Comparison of ENCODE assay signal across 21 cellular contexts in genomic region chr1:185965870-185966269, GRCh38.
DNase-seq lines count a peak whose midpoint lies in the region; ATAC-seq and TF ChIP-seq lines count a peak whose summit lies in the region.
"Had no signal": no experiment of that assay in that cellular context is flagged by ENCODE, and none has a peak within 500 bp of the region (broad histone marks: within the 10 kb centered on the region; RNA-seq: fewer than 3 reads in every experiment).

No MANE protein-coding gene starts in this region.

- CTCF ChIA-PET in BJ (lab: Yijun Ruan, JAX): interaction anchor here (1.3 kb wide), 1 partner anchor 38 kb away, joined by 3 read pairs; no protein-coding TSS in a partner anchor
- CTCF ChIA-PET in activated CD8-positive, alpha-beta memory T cell treated with anti-CD3 and anti-CD28 coated beads, Interleukin-2, amount 10 ng/mL, durations not matched to agents 7 days and 5 days (lab: Charles Lee): no interaction called here

- no peak overlapping the region for H2BK5ac ChIP-seq in trophoblast cell (ENCODE audit: low read depth, low read length, poor library complexity)

- H3K36me3 ChIP-seq in BJ (ENCODE audit: control insufficient read depth, insufficient read depth, low read length): no peaks in the 10 kb centered on the region
- peaks cover 5% of the 10 kb centered on the region; the same call in 1 of the 2 replicates for H3K36me3 ChIP-seq in HUES6 (ENCODE audit: control insufficient read depth, insufficient read depth, low read length)
- no peaks in the 10 kb centered on the region for H3K36me3 ChIP-seq in trophoblast cell (ENCODE audit: control insufficient read depth in 1 of 2, insufficient read depth in 2 of 2, low read length in 2 of 2)
- no peaks in the 10 kb centered on the region for H3K36me3 ChIP-seq in endodermal cell (ENCODE audit: control insufficient read depth, insufficient read depth, low read length)
- H3K36me3 ChIP-seq: neural progenitor cell had no signal

- H3K4me3 ChIP-seq in BJ (ENCODE audit: low read depth, low read length) (no peak overlapping the region), HUES6 (ENCODE audit: low read depth, low read length) (no peak overlapping the region), trophoblast cell (ENCODE audit: low read depth, low read length) (no peak overlapping the region), endodermal cell (ENCODE audit: low read length) (no peak overlapping the region)
- H3K4me3 ChIP-seq: neural progenitor cell had no signal

- H2BK12ac ChIP-seq in trophoblast cell (ENCODE audit: low read length): no peak overlapping the region

- no peak overlapping the region for H3K4me3 Mint-ChIP-seq in endodermal cell
- H3K4me3 Mint-ChIP-seq in activated CD8-positive, alpha-beta memory T cell treated with anti-CD3 and anti-CD28 coated beads, Interleukin-2, amount 10 ng/mL, durations not matched to agents 7 days and 5 days: no peak overlapping the region
- H3K4me3 Mint-ChIP-seq: activated CD4-positive, alpha-beta T cell treated with anti-CD3 and anti-CD28 coated beads, Interleukin-2, amount 10 ng/mL, durations not matched to agents 7 days and 5 days; CD8-positive, alpha-beta memory T cell; central memory CD8-positive, alpha-beta T cell; neural progenitor cell had no signal

- H3K4me1 ChIP-seq in HUES6 (ENCODE audit: control insufficient read depth, insufficient read depth, low read length): peaks cover 17% of the 10 kb centered on the region; the same call in 1 of the 2 replicates
- no peaks in the 10 kb centered on the region for H3K4me1 ChIP-seq in trophoblast cell (ENCODE audit: control insufficient read depth in 1 of 2, insufficient read depth in 2 of 2, low read length in 2 of 2)
- H3K4me1 ChIP-seq in endodermal cell (ENCODE audit: control insufficient read depth, insufficient read depth, low read length): no peaks in the 10 kb centered on the region

- H3K79me1 ChIP-seq in trophoblast cell (ENCODE audit: low read length): peaks cover 10% of the 10 kb centered on the region

- peaks cover 17% of the 10 kb centered on the region for H3K4me1 Mint-ChIP-seq in endodermal cell
- H3K4me1 Mint-ChIP-seq in activated CD8-positive, alpha-beta memory T cell treated with anti-CD3 and anti-CD28 coated beads, Interleukin-2, amount 10 ng/mL, durations not matched to agents 7 days and 5 days: no peaks in the 10 kb centered on the region
- H3K4me1 Mint-ChIP-seq: activated CD4-positive, alpha-beta T cell treated with anti-CD3 and anti-CD28 coated beads, Interleukin-2, amount 10 ng/mL, durations not matched to agents 7 days and 5 days; CD8-positive, alpha-beta memory T cell; central memory CD8-positive, alpha-beta T cell had no signal

- H3K36me3 Mint-ChIP-seq in endodermal cell (ENCODE audit: low read depth): no peaks in the 10 kb centered on the region
- no peaks in the 10 kb centered on the region for H3K36me3 Mint-ChIP-seq in activated CD8-positive, alpha-beta memory T cell treated with anti-CD3 and anti-CD28 coated beads, Interleukin-2, amount 10 ng/mL, durations not matched to agents 7 days and 5 days
- H3K36me3 Mint-ChIP-seq: CD8-positive, alpha-beta memory T cell; neural progenitor cell had no signal

- no peaks in the 10 kb centered on the region for H3K27me3 Mint-ChIP-seq in endodermal cell (ENCODE audit: insufficient read depth)
- peaks cover 11% of the 10 kb centered on the region for H3K27me3 Mint-ChIP-seq in activated CD8-positive, alpha-beta memory T cell treated with anti-CD3 and anti-CD28 coated beads, Interleukin-2, amount 10 ng/mL, durations not matched to agents 7 days and 5 days
- H3K27me3 Mint-ChIP-seq: central memory CD8-positive, alpha-beta T cell had no signal

- WGBS in trophoblast cell (ENCODE audit: extremely low coverage, insufficient coverage, insufficient read length): no CpG with 5 or more reads among the region's 3 CpGs
- 94 to 95% methylated on average over 3 of the region's 3 CpGs for WGBS in endodermal cell (ENCODE audit: insufficient coverage in 1 of 2, insufficient read length in 1 of 2), 2 experiments

- POLR2A ChIA-PET in BJ (lab: Charles Lee): interaction anchor here (0.6 kb wide), 1 partner anchor 19 kb away, joined by 3 read pairs; no protein-coding TSS in a partner anchor

- H3K9ac ChIP-seq in HUES6 (ENCODE audit: low read length): no peak overlapping the region
- H3K9ac ChIP-seq in trophoblast cell (ENCODE audit: low read length): no peak overlapping the region
- no peak overlapping the region for H3K9ac ChIP-seq in endodermal cell (ENCODE audit: extremely low read depth, low read length, poor library complexity, severe bottlenecking)
- H3K9ac ChIP-seq: neural progenitor cell had no signal

- no peak overlapping the region for H3K18ac ChIP-seq in trophoblast cell (ENCODE audit: low read length)

- no peaks in the 10 kb centered on the region for H3K79me2 ChIP-seq in trophoblast cell (ENCODE audit: control insufficient read depth, insufficient read depth, low read length, poor library complexity)

- no peak overlapping the region for H3K4me2 ChIP-seq in trophoblast cell (ENCODE audit: low read length)
- H3K4me2 ChIP-seq: neural progenitor cell had no signal

- 0 out of 2 replicates have a peak overlapping the region, but pooled peaks have one; percentile 19 for H3K27ac ChIP-seq in HUES6 (ENCODE audit: low read depth, low read length)
- H3K27ac ChIP-seq in trophoblast cell (ENCODE audit: low read depth, low read length): peak overlapping the region; percentile 26
- H3K27ac ChIP-seq in endodermal cell (ENCODE audit: low read depth, low read length): no peak overlapping the region
- H3K27ac ChIP-seq: neural progenitor cell had no signal

- no peak overlapping the region for H4K12ac ChIP-seq in trophoblast cell (ENCODE audit: low read depth, low read length)

- peak; percentile 35 for DNase-seq in BJ (ENCODE audit: low read depth)
- DNase-seq in fibroblast of peridontal ligament (ENCODE audit: extremely low read depth): peak; percentile 76
- DNase-seq in trophoblast cell: no peak
- no peak for DNase-seq in endodermal cell
- DNase-seq in NCI-H2029 (lab: John Stamatoyannopoulos, UW): no peak
- no peak for DNase-seq in activated CD8-positive, alpha-beta memory T cell treated with anti-CD3 and anti-CD28 coated beads, Interleukin-2, amount 10 ng/mL, durations not matched to agents 7 days and 5 days
- DNase-seq: activated CD4-positive, alpha-beta T cell treated with anti-CD3 and anti-CD28 coated beads, Interleukin-2, amount 10 ng/mL, durations not matched to agents 7 days and 5 days; activated effector memory CD4-positive, alpha-beta T cell treated with anti-CD3 and anti-CD28 coated beads, Interleukin-2, amount 50 U/mL, for 16 hours; amniotic stem cell; CD8-positive, alpha-beta memory T cell; DND-41; effector CD4-positive, alpha-beta T cell; hippocampal formation; Kasumi-1; NCI-H1092; NCI-H524 treated with DMSO at 0.1 percent for 48 hours; T-helper 1 cell had no signal

- no peak overlapping the region for H3K14ac ChIP-seq in trophoblast cell (ENCODE audit: low read length)

- no peak overlapping the region for H2AK5ac ChIP-seq in trophoblast cell (ENCODE audit: low read length)

- no peaks in the 10 kb centered on the region for H3K9me3 Mint-ChIP-seq in endodermal cell
- H3K9me3 Mint-ChIP-seq in activated CD8-positive, alpha-beta memory T cell treated with anti-CD3 and anti-CD28 coated beads, Interleukin-2, amount 10 ng/mL, durations not matched to agents 7 days and 5 days (ENCODE audit: low read depth): no peaks in the 10 kb centered on the region
- H3K9me3 Mint-ChIP-seq: activated CD4-positive, alpha-beta T cell treated with anti-CD3 and anti-CD28 coated beads, Interleukin-2, amount 10 ng/mL, durations not matched to agents 7 days and 5 days; CD8-positive, alpha-beta memory T cell; central memory CD8-positive, alpha-beta T cell; neural progenitor cell had no signal

- ATAC-seq in activated CD8-positive, alpha-beta memory T cell treated with anti-CD3 and anti-CD28 coated beads, Interleukin-2, amount 10 ng/mL, durations not matched to agents 7 days and 5 days: no peak
- no peak for ATAC-seq in GM21528 (IDR thresholded peaks at IDR 0.05; ENCODE audit: low FRiP score, unreplicated experiment)

- no peaks in the 10 kb centered on the region for H3K9me3 ChIP-seq in HUES6 (ENCODE audit: control insufficient read depth, insufficient read depth, low read depth, low read length)
- H3K9me3 ChIP-seq in trophoblast cell (ENCODE audit: insufficient read depth, low read depth, low read length): no peaks in the 10 kb centered on the region
- no peaks in the 10 kb centered on the region for H3K9me3 ChIP-seq in endodermal cell (ENCODE audit: control insufficient read depth, low read length)

- no peak overlapping the region for H3K23ac ChIP-seq in trophoblast cell (ENCODE audit: low read length)

- H2AFZ ChIP-seq in trophoblast cell (ENCODE audit: insufficient read depth, low read length, poor library complexity): no peak overlapping the region
- H2AFZ ChIP-seq: neural progenitor cell had no signal

- TF ChIP-seq CTCF in BJ (IDR thresholded peaks at IDR 0.05; ENCODE audit: insufficient read depth, low read depth, low read length) (no peak), endodermal cell (conservative IDR thresholded peaks at IDR 0.05) (no peak)

- H4K8ac ChIP-seq in trophoblast cell (ENCODE audit: low read depth, low read length): no peak overlapping the region

- no peak overlapping the region for H2BK120ac ChIP-seq in trophoblast cell (ENCODE audit: insufficient read depth, low read length, poor library complexity)

- no peaks in the 10 kb centered on the region; the same call in 1 of the 2 replicates for H3K27me3 ChIP-seq in BJ (ENCODE audit: control insufficient read depth, insufficient read depth, low read length)
- no peaks in the 10 kb centered on the region for H3K27me3 ChIP-seq in HUES6 (ENCODE audit: control insufficient read depth, insufficient read depth, low read length)
- H3K27me3 ChIP-seq in trophoblast cell (ENCODE audit: insufficient read depth, low read length): no peaks in the 10 kb centered on the region
- H3K27me3 ChIP-seq in endodermal cell (ENCODE audit: control insufficient read depth, insufficient read depth, low read length, poor library complexity, severe bottlenecking): no peaks in the 10 kb centered on the region
- H3K27me3 ChIP-seq: neural progenitor cell had no signal

- H4K91ac ChIP-seq in trophoblast cell (ENCODE audit: low read depth, low read length): no peak overlapping the region

- H3K27ac Mint-ChIP-seq in endodermal cell: no peak overlapping the region
- H3K27ac Mint-ChIP-seq in activated CD8-positive, alpha-beta memory T cell treated with anti-CD3 and anti-CD28 coated beads, Interleukin-2, amount 10 ng/mL, durations not matched to agents 7 days and 5 days: no peak overlapping the region
- H3K27ac Mint-ChIP-seq: activated CD4-positive, alpha-beta T cell treated with anti-CD3 and anti-CD28 coated beads, Interleukin-2, amount 10 ng/mL, durations not matched to agents 7 days and 5 days; CD8-positive, alpha-beta memory T cell; neural progenitor cell had no signal

- H3K4ac ChIP-seq in trophoblast cell (ENCODE audit: low read depth, low read length): no peak overlapping the region

Comparison
In these comparisons a context has a peak if more than half of its experiments do, and no peak if none do; other contexts are left out.
1. DNase-seq: peak in BJ (single experiment) and fibroblast of peridontal ligament (single experiment); none in trophoblast cell (0 of 2), endodermal cell (single experiment), NCI-H2029 (single experiment) and activated CD8-positive, alpha-beta memory T cell treated with anti-CD3 and anti-CD28 coated beads, Interleukin-2, amount 10 ng/mL, durations not matched to agents 7 days and 5 days (single experiment).